29 cellular contexts compared by ENCODE assay signal in genomic region chrX:108511721-108512120, GRCh38.
DNase-seq lines count a peak whose midpoint lies in the region; FAIRE-seq and TF ChIP-seq lines count a peak whose summit lies in the region.
"Had no signal": no experiment of that assay in that cellular context is flagged by ENCODE, and none has a peak within 500 bp of the region (broad histone marks: within the 10 kb centered on the region; RNA-seq: fewer than 3 reads in every experiment).

No MANE protein-coding gene starts in this region.

- H3K27ac ChIP-seq in mammary epithelial cell (ENCODE audit: insufficient read depth, low read depth, low read length) (no peak overlapping the region), breast epithelium (no peak overlapping the region)
- H3K27ac ChIP-seq: 22Rv1, heart left ventricle, neural progenitor cell, SK-N-MC, upper lobe of right lung had no signal

- peaks cover 13% of the 10 kb centered on the region for H3K79me2 ChIP-seq in mammary epithelial cell (ENCODE audit: insufficient read depth, low read length)

- peak overlapping the region; percentile 57 for H3K4me2 ChIP-seq in mammary epithelial cell (ENCODE audit: insufficient read depth, low read depth, low read length)
- H3K4me2 ChIP-seq: GM23338, neural progenitor cell, smooth muscle cell had no signal

- H3K9me3 ChIP-seq in mammary epithelial cell (replicated peaks; ENCODE audit: insufficient read depth, low read length) (no peaks in the 10 kb centered on the region), breast epithelium (peaks cover 0 to 11% of the 10 kb centered on the region in 2 donors)
- H3K9me3 ChIP-seq: upper lobe of right lung had no signal

- CTCF ChIA-PET in mammary epithelial cell (lab: Charles Lee; ENCODE audit: low non-redundant PET): no interaction called here

- intact Hi-C loops in mammary epithelial cell (cut with micrococcal nuclease): no loop called here
- intact Hi-C loops in breast epithelium (cut with DNase I; ENCODE audit: low total_unique reads): no loop called here

- H3K27me3 ChIP-seq in mammary epithelial cell (ENCODE audit: insufficient read depth, low read length) (no peaks in the 10 kb centered on the region), breast epithelium (peaks cover 0 to 5% of the 10 kb centered on the region in 2 donors)
- H3K27me3 ChIP-seq: heart left ventricle, neural progenitor cell, upper lobe of right lung had no signal

- peaks cover 18% of the 10 kb centered on the region for H3K4me1 ChIP-seq in mammary epithelial cell (ENCODE audit: insufficient read depth, low read length)
- no peaks in the 10 kb centered on the region for H3K4me1 ChIP-seq in breast epithelium
- H3K4me1 ChIP-seq: heart left ventricle, neural progenitor cell, upper lobe of right lung had no signal

- dilution Hi-C loops in mammary epithelial cell (cut with HindIII; ENCODE audit: low sequenced_read_pairs): no loop called here

- H3K9ac ChIP-seq in mammary epithelial cell (ENCODE audit: insufficient read depth, low read length): no peak overlapping the region
- H3K9ac ChIP-seq: neural progenitor cell had no signal

- peak; percentile 51 for DNase-seq in mammary epithelial cell
- DNase-seq in breast epithelium (ENCODE audit: low spot score in 2 of 2): no peak
- DNase-seq in RPMI7951 (ENCODE audit: low read depth): peak; percentile 6
- peak; percentile 60 for DNase-seq in choroid plexus epithelial cell (ENCODE audit: low read depth)
- DNase-seq in NCI-H187 treated with DMSO at 0.1 percent for 48 hours (lab: John Stamatoyannopoulos, UW): no peak
- DNase-seq in hypothalamus (lab: John Stamatoyannopoulos, UW): no peak
- DNase-seq in frontal cortex (ENCODE audit: low spot score in 2 of 2): no peak
- no peak for DNase-seq in DMS153 (lab: John Stamatoyannopoulos, UW)
- DNase-seq: activated CD4-positive, alpha-beta T cell treated with anti-CD3 and anti-CD28 coated beads, Interleukin-2, amount 50 U/mL, for 1 hour; activated CD4-positive, CD25-positive, alpha-beta regulatory T cell; activated gamma-delta T cell; activated T-cell treated with anti-CD3 and anti-CD28 coated beads, Interleukin-2, amount 50 U/mL, for 24 hours; C1 segment of cervical spinal cord; DMS53; GF-D8; heart left ventricle; kidney; left ventricle myocardium superior; NCI-H1417 treated with DMSO at 0.1 percent for 48 hours; NCI-H2081; NCI-H446; NCI-H82; stimulated activated naive CD8-positive, alpha-beta T cell treated with anti-CD3 and anti-CD28 coated beads, Interleukin-15, Interleukin-2, amounts not matched to agents 100 U/mL and 50 U/mL, for 24 hours; upper lobe of right lung had no signal

- 14% methylated on average over 1 of the region's 1 CpG for WGBS in mammary epithelial cell (ENCODE audit: low coverage, missing lambda C conversion rate)

- no peak overlapping the region for H3K4me3 ChIP-seq in mammary epithelial cell (replicated peaks in 1 of 3; ENCODE audit: insufficient read depth in 1 of 3, low read depth in 2 of 3, low read length in 3 of 3)
- H3K4me3 ChIP-seq in breast epithelium: no peak overlapping the region
- no peak overlapping the region for H3K4me3 ChIP-seq in choroid plexus epithelial cell (ENCODE audit: low read depth, low read length)
- H3K4me3 ChIP-seq: GM23338, heart left ventricle, neural progenitor cell, SK-N-MC, smooth muscle cell, upper lobe of right lung had no signal

- H3K36me3 ChIP-seq in mammary epithelial cell (ENCODE audit: insufficient read depth, low read length) (no peaks in the 10 kb centered on the region), breast epithelium (no peaks in the 10 kb centered on the region)
- H3K36me3 ChIP-seq: heart left ventricle, neural progenitor cell, upper lobe of right lung had no signal

- FAIRE-seq in frontal cortex (lab: Jason Lieb, UNC): no peak
- FAIRE-seq: kidney had no signal

- no peak for TF ChIP-seq CTCF in mammary epithelial cell (conservative IDR thresholded peaks at IDR 0.05 in 1 of 2, IDR thresholded peaks at IDR 0.05 in 1 of 2; ENCODE audit: extremely low read depth in 1 of 2, insufficient read depth in 1 of 2, low read depth in 1 of 2, low read length in 2 of 2)
- no peak for TF ChIP-seq CTCF in breast epithelium (IDR thresholded peaks at IDR 0.05)
- no peak for TF ChIP-seq CTCF in choroid plexus epithelial cell (conservative IDR thresholded peaks at IDR 0.05; ENCODE audit: low read depth, low read length)

- no peak overlapping the region for H2AFZ ChIP-seq in mammary epithelial cell (ENCODE audit: low read depth, low read length)
- H2AFZ ChIP-seq: GM23338, neural progenitor cell had no signal

- no peaks in the 10 kb centered on the region for H4K20me1 ChIP-seq in mammary epithelial cell (ENCODE audit: insufficient read depth, low read length)

- no peak for TF ChIP-seq POLR2A in breast epithelium (IDR thresholded peaks at IDR 0.05)

- BruUV-seq in mammary epithelial cell (replicated peaks; lab: Mats Ljungman, UMichigan): no TSS peak

- in situ Hi-C loops in mammary epithelial cell (cut with MboI; ENCODE audit: low sequenced_read_pairs in 2 of 2): no loop called here

Comparison
In these comparisons a context has a peak if more than half of its experiments do, and no peak if none do; other contexts are left out.
1. DNase-seq: peak in mammary epithelial cell (single experiment), RPMI7951 (single experiment) and choroid plexus epithelial cell (single experiment); none in breast epithelium (0 of 2), NCI-H187 treated with DMSO at 0.1 percent for 48 hours (single experiment), hypothalamus (0 of 51), frontal cortex (0 of 2) and DMS153 (single experiment).